ENCODE assay signal across 9 cellular contexts in genomic region chr20:17898548-17898994, GRCh38.
A peak's percentile ranks its signal among the peaks of the same experiment; 100 is the strongest.
DNase-seq lines count a peak whose midpoint lies in the region; ATAC-seq and TF ChIP-seq lines count a peak whose summit lies in the region.
"Had no signal": no experiment of that assay in that cellular context is flagged by ENCODE, and none has a peak within 500 bp of the region (broad histone marks: within the 10 kb centered on the region; RNA-seq: fewer than 3 reads in every experiment).

No MANE protein-coding gene starts in this region.

- no TSS peak for BruUV-seq in Panc1 (replicated peaks; lab: Mats Ljungman, UMichigan)

- TF ChIP-seq CTCF in Panc1 (IDR thresholded peaks at IDR 0.05) (peak; percentile 95), fibroblast of pulmonary artery (IDR thresholded peaks at IDR 0.05; ENCODE audit: low read length, missing control alignments) (peak; percentile 95), thoracic aorta (IDR thresholded peaks at IDR 0.05) (peak; percentile 96)

- no peak overlapping the region for H3K27ac Mint-ChIP-seq in activated T-cell treated with anti-CD3 and anti-CD28 coated beads, Interleukin-2, amount 50 U/mL, for 72 hours
- H3K27ac Mint-ChIP-seq: activated naive CD4-positive, alpha-beta T cell treated with anti-CD3 and anti-CD28 coated beads, Interleukin-2, amount 50 U/mL, for 24 hours had no signal

- no peaks in the 10 kb centered on the region for H3K36me3 Mint-ChIP-seq in activated T-cell treated with anti-CD3 and anti-CD28 coated beads, Interleukin-2, amount 50 U/mL, for 72 hours (ENCODE audit: insufficient read depth in 2 of 2)
- H3K36me3 Mint-ChIP-seq: activated naive CD4-positive, alpha-beta T cell treated with anti-CD3 and anti-CD28 coated beads, Interleukin-2, amount 50 U/mL, for 24 hours had no signal

- in situ Hi-C loops in Panc1 (cut with HindIII; ENCODE audit: low pct_unique_long_range_greater_than_20kb, low sequenced_read_pairs), result no loop called here

- no peaks in the 10 kb centered on the region for H3K27me3 ChIP-seq in Panc1 (ENCODE audit: control insufficient read depth, insufficient read depth, low read length)
- no peaks in the 10 kb centered on the region for H3K27me3 ChIP-seq in thoracic aorta (replicated peaks; ENCODE audit: insufficient read depth)

- H3K4me1 ChIP-seq in Panc1 (ENCODE audit: control insufficient read depth, insufficient read depth, low read length), result no peaks in the 10 kb centered on the region
- peaks cover 7 to 23% of the 10 kb centered on the region in 2 donors for H3K4me1 ChIP-seq in thoracic aorta (ENCODE audit: control insufficient read depth in 1 of 2, low read depth in 2 of 2)

- POLR2A ChIA-PET in Panc1 (lab: Charles Lee), result no interaction called here

- H3K27me3 Mint-ChIP-seq in activated T-cell treated with anti-CD3 and anti-CD28 coated beads, Interleukin-2, amount 50 U/mL, for 72 hours (ENCODE audit: low read depth), result peaks cover 43% of the 10 kb centered on the region

- no peak overlapping the region for H3K4me3 Mint-ChIP-seq in activated T-cell treated with anti-CD3 and anti-CD28 coated beads, Interleukin-2, amount 50 U/mL, for 72 hours
- H3K4me3 Mint-ChIP-seq: activated naive CD4-positive, alpha-beta T cell treated with anti-CD3 and anti-CD28 coated beads, Interleukin-2, amount 50 U/mL, for 24 hours had no signal

- H3K4me1 Mint-ChIP-seq in activated T-cell treated with anti-CD3 and anti-CD28 coated beads, Interleukin-2, amount 50 U/mL, for 72 hours (ENCODE audit: low read depth), result peaks cover 19% of the 10 kb centered on the region

- peak; percentile 35 for ATAC-seq in HG03280 (IDR thresholded peaks at IDR 0.05; ENCODE audit: unreplicated experiment)
- ATAC-seq in Panc1, result peak; percentile 86
- ATAC-seq in activated T-cell treated with anti-CD3 and anti-CD28 coated beads, Interleukin-2, amount 50 U/mL, for 72 hours (replicated peaks in 1 of 2), result peak; percentile 39 to 67
- ATAC-seq in thoracic aorta (ENCODE audit: insufficient number of reproducible peaks, low FRiP score, low read depth), result no peak
- no peak for ATAC-seq in HG03139 (IDR thresholded peaks at IDR 0.05; ENCODE audit: unreplicated experiment)

- H3K36me3 ChIP-seq in Panc1 (ENCODE audit: control insufficient read depth, insufficient read depth, low read length) (no peaks in the 10 kb centered on the region), thoracic aorta (no peaks in the 10 kb centered on the region)

- intact Hi-C loops in Panc1 (cut with micrococcal nuclease; ENCODE audit: unreplicated experiment), result loop anchor here (5.0 kb wide), 2 partner anchors 216 to 391 kb away; partner anchors contain the start of gene RRBP1

- no peaks in the 10 kb centered on the region for H3K9me3 ChIP-seq in Panc1 (ENCODE audit: control insufficient read depth, insufficient read depth, low read depth, low read length)
- H3K9me3 ChIP-seq in thoracic aorta, result no peaks in the 10 kb centered on the region

- CTCF ChIA-PET in Panc1 (lab: Charles Lee), result interaction anchor here (1.9 kb wide), 1 partner anchor 216 kb away, joined by 7 read pairs; no protein-coding TSS in a partner anchor

- H3K9me3 Mint-ChIP-seq in activated T-cell treated with anti-CD3 and anti-CD28 coated beads, Interleukin-2, amount 50 U/mL, for 72 hours, result no peaks in the 10 kb centered on the region
- H3K9me3 Mint-ChIP-seq: activated naive CD4-positive, alpha-beta T cell treated with anti-CD3 and anti-CD28 coated beads, Interleukin-2, amount 50 U/mL, for 24 hours had no signal

- DNase-seq in D341Med (ENCODE audit: low spot score) (peak; percentile 78), Panc1 (ENCODE audit: low read depth, low spot score) (peak; percentile 53), fibroblast of pulmonary artery (ENCODE audit: low read depth) (peak; percentile 84), non-pigmented ciliary epithelial cell (ENCODE audit: low read depth) (peak; percentile 24), thoracic aorta (ENCODE audit: low spot score) (peak; percentile 60)
- peak; percentile 64 to 71 for DNase-seq in activated T-cell treated with anti-CD3 and anti-CD28 coated beads, Interleukin-2, amount 50 U/mL, for 72 hours

- H3K27ac ChIP-seq in Panc1 (ENCODE audit: low read length) (no peak overlapping the region), thoracic aorta (no peak overlapping the region)

- H3K4me3 ChIP-seq in Panc1 (ENCODE audit: low read depth in 2 of 2, low read length in 2 of 2) (no peak overlapping the region), fibroblast of pulmonary artery (replicated peaks; ENCODE audit: low read depth, low read length) (no peak overlapping the region), thoracic aorta (no peak overlapping the region)

Comparison
In these comparisons a context has a peak if more than half of its experiments do, and no peak if none do; other contexts are left out.
1. DNase-seq: peak in every context shown above with its lines; median percentile 84 in fibroblast of pulmonary artery; 78 in D341Med; 68 in activated T-cell treated with anti-CD3 and anti-CD28 coated beads, Interleukin-2, amount 50 U/mL, for 72 hours; 60 in thoracic aorta; 53 in Panc1; 24 in non-pigmented ciliary epithelial cell.
2. ATAC-seq: peak in HG03280 (single experiment), Panc1 (single experiment) and activated T-cell treated with anti-CD3 and anti-CD28 coated beads, Interleukin-2, amount 50 U/mL, for 72 hours (2 of 2); none in thoracic aorta (single experiment) and HG03139 (single experiment).
3. Peak in every context shown above with its lines, with median percentiles within 50 percentile points of each other: CTCF ChIP-seq.